ENCODE assay signal across 33 cellular contexts in the genomic region with DNA sequence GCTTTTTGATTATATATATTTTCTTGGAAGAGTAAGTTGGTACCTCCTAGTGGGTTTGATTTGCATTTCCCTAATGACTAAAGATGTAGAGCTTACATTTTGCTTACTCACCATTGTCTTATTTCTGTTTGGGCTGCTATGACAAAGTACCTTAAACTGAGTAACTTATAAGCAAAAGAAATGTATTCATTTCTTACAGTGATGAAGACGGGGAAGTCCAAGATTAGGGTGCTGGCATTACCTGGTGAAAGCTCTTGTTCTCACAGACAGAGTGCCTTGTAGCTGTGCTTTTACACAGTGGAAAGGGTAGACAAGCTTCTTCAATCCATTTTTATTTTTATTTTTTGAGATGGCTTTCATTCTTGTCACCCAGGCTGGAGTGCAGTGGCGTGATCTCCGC.
"Had no signal": no experiment of that assay in that cellular context is flagged by ENCODE, and none has a peak within 500 bp of the region (broad histone marks: within the 10 kb centered on the region; RNA-seq: fewer than 3 reads in every experiment).

No MANE protein-coding gene starts in this region.

- H3K9me3 Mint-ChIP-seq: activated CD4-positive, alpha-beta memory T cell treated with anti-CD3 and anti-CD28 coated beads for 36 hours; activated CD4-positive, alpha-beta T cell treated with anti-CD3 and anti-CD28 coated beads, Interleukin-2, amount 10 ng/mL, durations not matched to agents 24 days and 14 days; activated naive CD4-positive, alpha-beta T cell treated with anti-CD3 and anti-CD28 coated beads for 36 hours; activated naive CD8-positive, alpha-beta T cell treated with anti-CD3 and anti-CD28 coated beads for 36 hours; activated naive CD8-positive, alpha-beta T cell treated with anti-CD3 and anti-CD28 coated beads, Interleukin-2, amount 50 U/mL, for 24 hours; activated T-helper 2 cell treated with anti-CD3 and anti-CD28 coated beads, Interferon-gamma antibody, Interleukin-2, Interleukin-4, amounts not matched to agents 10 μg/mL and 5 μg/mL and 100 μg/mL, durations not matched to agents 14 hours and 24 hours and 36 hours; effector memory CD8-positive, alpha-beta T cell; T-helper 2 cell treated with Interferon-gamma antibody and Interleukin-4, amounts not matched to agents 5 μg/mL and 100 μg/mL, for 36 hours had no signal

- ATAC-seq: activated naive CD8-positive, alpha-beta T cell treated with anti-CD3 and anti-CD28 coated beads, Interleukin-2, amount 50 U/mL, for 24 hours; activated T-cell treated with anti-CD3 and anti-CD28 coated beads, Interleukin-2, amount 50 U/mL, for 4 hours; body of pancreas; effector memory CD8-positive, alpha-beta T cell; gastroesophageal sphincter; heart right ventricle; T-helper 17 cell had no signal

- H3K27ac ChIP-seq: adrenal gland, body of pancreas, esophagus muscularis mucosa, gastroesophageal sphincter, heart right ventricle, WERI-Rb-1 had no signal

- H3K27me3 ChIP-seq: adrenal gland, body of pancreas, esophagus muscularis mucosa, gastroesophageal sphincter, heart right ventricle had no signal

- H3K36me3 Mint-ChIP-seq: activated CD4-positive, alpha-beta memory T cell treated with anti-CD3 and anti-CD28 coated beads for 36 hours; activated naive CD4-positive, alpha-beta T cell treated with anti-CD3 and anti-CD28 coated beads, Interleukin-2, amount 50 U/mL, for 24 hours; activated naive CD8-positive, alpha-beta T cell treated with anti-CD3 and anti-CD28 coated beads for 36 hours had no signal

- H3K9me3 ChIP-seq: adrenal gland, body of pancreas, esophagus muscularis mucosa, gastroesophageal sphincter, heart right ventricle had no signal

- H3K4me3 ChIP-seq: body of pancreas, esophagus muscularis mucosa, gastroesophageal sphincter, heart right ventricle had no signal

- H3K27me3 Mint-ChIP-seq: activated CD4-positive, alpha-beta memory T cell treated with anti-CD3 and anti-CD28 coated beads for 36 hours; activated CD4-positive, alpha-beta T cell treated with anti-CD3 and anti-CD28 coated beads for 36 hours; activated CD4-positive, alpha-beta T cell treated with anti-CD3 and anti-CD28 coated beads, Interleukin-2, amount 10 ng/mL, durations not matched to agents 24 days and 14 days; activated naive CD8-positive, alpha-beta T cell treated with anti-CD3 and anti-CD28 coated beads for 36 hours; activated naive CD8-positive, alpha-beta T cell treated with anti-CD3 and anti-CD28 coated beads, Interleukin-2, amount 50 U/mL, for 24 hours; effector memory CD8-positive, alpha-beta T cell had no signal

- DNase-seq: activated CD4-positive, alpha-beta memory T cell treated with anti-CD3 and anti-CD28 coated beads for 36 hours; activated CD4-positive, alpha-beta T cell treated with anti-CD3 and anti-CD28 coated beads for 36 hours; activated CD4-positive, alpha-beta T cell treated with anti-CD3 and anti-CD28 coated beads, Interleukin-2, amount 10 ng/mL, durations not matched to agents 24 days and 14 days; activated CD4-positive, CD25-positive, alpha-beta regulatory T cell; activated CD4-positive, CD25-positive, alpha-beta regulatory T cell treated with anti-CD3 and anti-CD28 coated beads, Interleukin-2, amount 50 U/mL, for 72 hours; activated CD8-positive, alpha-beta memory T cell treated with anti-CD3 and anti-CD28 coated beads, Interleukin-2, amount 50 U/mL, for 48 hours; activated effector memory CD4-positive, alpha-beta T cell treated with anti-CD3 and anti-CD28 coated beads, Interleukin-2, amount 50 U/mL, for 16 hours; activated naive CD4-positive, alpha-beta T cell treated with anti-CD3 and anti-CD28 coated beads for 36 hours; activated naive CD8-positive, alpha-beta T cell treated with anti-CD3 and anti-CD28 coated beads for 36 hours; activated naive CD8-positive, alpha-beta T cell treated with anti-CD3 and anti-CD28 coated beads, Interleukin-2, amount 50 U/mL, for 24 hours; activated T-cell treated with anti-CD3 and anti-CD28 coated beads for 4 hours; activated T-cell treated with anti-CD3 and anti-CD28 coated beads, Interleukin-2, amount 50 U/mL, for 4 hours; adrenal gland; amygdala; aorta; body of pancreas; caudate nucleus; cortex of kidney; dermis blood vessel endothelial cell; effector CD4-positive, alpha-beta T cell; effector memory CD8-positive, alpha-beta T cell; erythroblast; foreskin melanocyte; heart right ventricle; T-helper 1 cell; T-helper 17 cell; T1000; WERI-Rb-1 had no signal

- H3K4me1 ChIP-seq: adrenal gland, body of pancreas, esophagus muscularis mucosa, gastroesophageal sphincter, heart right ventricle had no signal

- H3K27ac Mint-ChIP-seq: activated CD4-positive, alpha-beta memory T cell treated with anti-CD3 and anti-CD28 coated beads for 36 hours; activated CD4-positive, alpha-beta T cell treated with anti-CD3 and anti-CD28 coated beads for 36 hours; activated CD4-positive, alpha-beta T cell treated with anti-CD3 and anti-CD28 coated beads, Interleukin-2, amount 10 ng/mL, durations not matched to agents 24 days and 14 days; activated naive CD4-positive, alpha-beta T cell treated with anti-CD3 and anti-CD28 coated beads for 36 hours; activated naive CD4-positive, alpha-beta T cell treated with anti-CD3 and anti-CD28 coated beads, Interleukin-2, amount 50 U/mL, for 24 hours; activated naive CD8-positive, alpha-beta T cell treated with anti-CD3 and anti-CD28 coated beads for 36 hours; activated naive CD8-positive, alpha-beta T cell treated with anti-CD3 and anti-CD28 coated beads, Interleukin-2, amount 50 U/mL, for 24 hours; activated T-helper 2 cell treated with anti-CD3 and anti-CD28 coated beads, Interferon-gamma antibody, Interleukin-2, Interleukin-4, amounts not matched to agents 10 μg/mL and 5 μg/mL and 100 μg/mL, durations not matched to agents 14 hours and 24 hours and 36 hours; effector memory CD8-positive, alpha-beta T cell; T-helper 17 cell; T-helper 2 cell treated with Interferon-gamma antibody and Interleukin-4, amounts not matched to agents 5 μg/mL and 100 μg/mL, for 36 hours had no signal

- H3K36me3 ChIP-seq: adrenal gland, esophagus muscularis mucosa, gastroesophageal sphincter, heart right ventricle, WERI-Rb-1 had no signal

- H3K4me1 Mint-ChIP-seq: activated CD4-positive, alpha-beta T cell treated with anti-CD3 and anti-CD28 coated beads, Interleukin-2, amount 10 ng/mL, durations not matched to agents 24 days and 14 days; activated naive CD4-positive, alpha-beta T cell treated with anti-CD3 and anti-CD28 coated beads, Interleukin-2, amount 50 U/mL, for 24 hours; activated naive CD8-positive, alpha-beta T cell treated with anti-CD3 and anti-CD28 coated beads for 36 hours; activated naive CD8-positive, alpha-beta T cell treated with anti-CD3 and anti-CD28 coated beads, Interleukin-2, amount 50 U/mL, for 24 hours; T-helper 17 cell had no signal

- H3K4me3 Mint-ChIP-seq: activated CD4-positive, alpha-beta memory T cell treated with anti-CD3 and anti-CD28 coated beads for 36 hours; activated CD4-positive, alpha-beta T cell treated with anti-CD3 and anti-CD28 coated beads for 36 hours; activated CD4-positive, alpha-beta T cell treated with anti-CD3 and anti-CD28 coated beads, Interleukin-2, amount 10 ng/mL, durations not matched to agents 24 days and 14 days; activated naive CD4-positive, alpha-beta T cell treated with anti-CD3 and anti-CD28 coated beads for 36 hours; activated naive CD4-positive, alpha-beta T cell treated with anti-CD3 and anti-CD28 coated beads, Interleukin-2, amount 50 U/mL, for 24 hours; activated naive CD8-positive, alpha-beta T cell treated with anti-CD3 and anti-CD28 coated beads for 36 hours; activated naive CD8-positive, alpha-beta T cell treated with anti-CD3 and anti-CD28 coated beads, Interleukin-2, amount 50 U/mL, for 24 hours; activated T-cell treated with anti-CD3 and anti-CD28 coated beads, Interleukin-2, amount 50 U/mL, for 4 hours; effector memory CD8-positive, alpha-beta T cell; T-helper 17 cell; T-helper 2 cell treated with Interferon-gamma antibody and Interleukin-4, amounts not matched to agents 5 μg/mL and 100 μg/mL, for 36 hours had no signal
